In genomic region chr7:82317257-82317721, GRCh38 we compare ENCODE assay signal across 22 cellular contexts.
DNase-seq lines count a peak whose midpoint lies in the region; ATAC-seq, FAIRE-seq and TF ChIP-seq lines count a peak whose summit lies in the region.
"Had no signal": no experiment of that assay in that cellular context is flagged by ENCODE, and none has a peak within 500 bp of the region (broad histone marks: within the 10 kb centered on the region; RNA-seq: fewer than 3 reads in every experiment).

No MANE protein-coding gene starts in this region.

- 71 to 84% (median 77%) methylated on average over 3 of the region's 3 CpGs for WGBS in heart left ventricle, 4 donors

- H3K27ac ChIP-seq in heart left ventricle = peak overlapping the region in 10 of 12 donors; percentile 11 to 69 (median 48)
- H3K27ac ChIP-seq: BLaER1 treated with 17β-estradiol and CSF1 and Interleukin-3, amounts not matched to agents 10 nM and 100 nM; lower lobe of right lung; spleen had no signal

- H3K36me3 ChIP-seq in heart left ventricle = no peaks in the 10 kb centered on the region
- H3K36me3 ChIP-seq: BLaER1 treated with 17β-estradiol and CSF1 and Interleukin-3, amounts not matched to agents 10 nM and 100 nM; lower lobe of right lung; spleen had no signal

- H3K27me3 Mint-ChIP-seq in nephron (ENCODE audit: low read depth) = no peaks in the 10 kb centered on the region
- H3K27me3 Mint-ChIP-seq: activated naive CD8-positive, alpha-beta T cell treated with anti-CD3 and anti-CD28 coated beads, Interleukin-2, amount 10 ng/mL, durations not matched to agents 7 days and 5 days had no signal

- no peak for DNase-seq in heart left ventricle
- DNase-seq in cardiac septum (ENCODE audit: low spot score) = no peak
- peak; percentile 25 for DNase-seq in fibroblast of gingiva (ENCODE audit: low read depth)
- no peak for DNase-seq in urothelium cell line (ENCODE audit: low spot score)
- DNase-seq in GDM1 (lab: John Stamatoyannopoulos, UW) = no peak
- DNase-seq in central memory CD4-positive, alpha-beta T cell = no peak
- DNase-seq: activated CD4-positive, alpha-beta T cell treated with anti-CD3 and anti-CD28 coated beads for 1 hour; activated CD8-positive, alpha-beta memory T cell treated with anti-CD3 and anti-CD28 coated beads for 24 hours; activated naive CD8-positive, alpha-beta T cell treated with anti-CD3 and anti-CD28 coated beads, Interleukin-2, amount 10 ng/mL, durations not matched to agents 7 days and 5 days; dermis blood vessel endothelial cell; foreskin melanocyte; HCEC 1CT; lower lobe of right lung; NCI-H1694; NCI-H524; spleen; stimulated activated CD8-positive, alpha-beta memory T cell treated with anti-CD3 and anti-CD28 coated beads, Interleukin-4, amount 100 ng/mL, for 48 hours; SW 1271 had no signal

- no peaks in the 10 kb centered on the region for H3K9me3 Mint-ChIP-seq in nephron

- H3K4me1 Mint-ChIP-seq in nephron = peaks cover 51% of the 10 kb centered on the region
- H3K4me1 Mint-ChIP-seq: activated naive CD8-positive, alpha-beta T cell treated with anti-CD3 and anti-CD28 coated beads, Interleukin-2, amount 10 ng/mL, durations not matched to agents 7 days and 5 days had no signal

- peak in 3 of 4 donors; percentile 19 to 49 (median 48) for ATAC-seq in heart left ventricle
- ATAC-seq in GM21619 (IDR thresholded peaks at IDR 0.05; ENCODE audit: unreplicated experiment) = no peak
- ATAC-seq: lower lobe of right lung had no signal

- H3K4me1 ChIP-seq in heart left ventricle = peaks cover 0 to 63% (median 23%) of the 10 kb centered on the region in 12 donors
- H3K4me1 ChIP-seq: BLaER1 treated with 17β-estradiol and CSF1 and Interleukin-3, amounts not matched to agents 10 nM and 100 nM; lower lobe of right lung; spleen had no signal

- peak overlapping the region; percentile 81 to 94 (median 86) for H3K27ac Mint-ChIP-seq in nephron
- H3K27ac Mint-ChIP-seq: activated naive CD8-positive, alpha-beta T cell treated with anti-CD3 and anti-CD28 coated beads, Interleukin-2, amount 10 ng/mL, durations not matched to agents 7 days and 5 days had no signal

- peak; percentile 27 for FAIRE-seq in urothelium cell line (lab: Jason Lieb, UNC)
- FAIRE-seq: GM12891 had no signal

- no peaks in the 10 kb centered on the region for H3K9me3 ChIP-seq in heart left ventricle
- H3K9me3 ChIP-seq: lower lobe of right lung, spleen had no signal

- peak overlapping the region in 1 of 3 experiments; percentile 44 for H3K4me3 Mint-ChIP-seq in nephron
- H3K4me3 Mint-ChIP-seq: activated naive CD8-positive, alpha-beta T cell treated with anti-CD3 and anti-CD28 coated beads, Interleukin-2, amount 10 ng/mL, durations not matched to agents 7 days and 5 days had no signal

- H3K27me3 ChIP-seq in heart left ventricle = no peaks in the 10 kb centered on the region
- H3K27me3 ChIP-seq: BLaER1 treated with 17β-estradiol and CSF1 and Interleukin-3, amounts not matched to agents 10 nM and 100 nM; spleen had no signal

- no peak for TF ChIP-seq POLR2A in heart left ventricle (IDR thresholded peaks at IDR 0.05)

- intact Hi-C loops in heart left ventricle (cut with DNase I) (loop anchor here in 1 of 10 donors (5.0 kb wide), 1 partner anchor 40 kb away; no protein-coding TSS in a partner anchor), cardiac septum (cut with DNase I) (no loop called here)

- no peak overlapping the region for H3K4me3 ChIP-seq in heart left ventricle
- H3K4me3 ChIP-seq: BLaER1 treated with 17β-estradiol and CSF1 and Interleukin-3, amounts not matched to agents 10 nM and 100 nM; lower lobe of right lung; spleen had no signal

- TF ChIP-seq CTCF in heart left ventricle (IDR thresholded peaks at IDR 0.05) (no peak), nephron (IDR thresholded peaks at IDR 0.05; ENCODE audit: unreplicated experiment in 3 of 3) (no peak)

- peaks cover 3% of the 10 kb centered on the region for H3K36me3 Mint-ChIP-seq in nephron (ENCODE audit: low read depth)
- H3K36me3 Mint-ChIP-seq: activated naive CD8-positive, alpha-beta T cell treated with anti-CD3 and anti-CD28 coated beads, Interleukin-2, amount 10 ng/mL, durations not matched to agents 7 days and 5 days had no signal
